Comparison of ENCODE assay signal across 1 cellular context in the genomic region with DNA sequence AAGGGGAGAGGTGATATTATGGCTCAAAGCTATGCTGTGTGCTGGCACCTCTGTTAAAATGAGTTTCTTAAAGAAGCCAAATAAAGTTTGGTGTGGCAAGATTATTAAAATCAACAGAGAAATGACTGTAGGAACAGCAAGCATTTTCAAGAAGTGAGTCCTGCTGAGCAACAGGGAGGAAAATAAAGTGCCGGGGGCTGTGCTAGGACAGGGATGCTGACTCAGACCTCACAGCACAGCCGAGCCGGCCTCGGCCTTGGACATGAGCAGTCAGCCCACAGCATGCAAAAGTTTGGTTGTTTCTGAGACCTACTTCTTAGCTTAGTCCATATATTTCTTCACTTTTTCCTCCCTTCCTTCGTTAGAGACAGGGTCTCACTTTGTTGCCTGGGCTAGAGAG.
TF ChIP-seq lines count a peak whose summit lies in the region.

No MANE protein-coding gene starts in this region.

TF ChIP-seq in SK-N-SH treated with all-trans-retinoic acid at 6 μM for 48 hours, 23 proteins besides CTCF, POLR2A, EP300 and RAD21 (continued from another document):
- no peak for TF ChIP-seq CREB5 (CRISPR knock-in tag; IDR thresholded peaks at IDR 0.05; ENCODE audit: low read depth)
- TF ChIP-seq, protein P1, sequence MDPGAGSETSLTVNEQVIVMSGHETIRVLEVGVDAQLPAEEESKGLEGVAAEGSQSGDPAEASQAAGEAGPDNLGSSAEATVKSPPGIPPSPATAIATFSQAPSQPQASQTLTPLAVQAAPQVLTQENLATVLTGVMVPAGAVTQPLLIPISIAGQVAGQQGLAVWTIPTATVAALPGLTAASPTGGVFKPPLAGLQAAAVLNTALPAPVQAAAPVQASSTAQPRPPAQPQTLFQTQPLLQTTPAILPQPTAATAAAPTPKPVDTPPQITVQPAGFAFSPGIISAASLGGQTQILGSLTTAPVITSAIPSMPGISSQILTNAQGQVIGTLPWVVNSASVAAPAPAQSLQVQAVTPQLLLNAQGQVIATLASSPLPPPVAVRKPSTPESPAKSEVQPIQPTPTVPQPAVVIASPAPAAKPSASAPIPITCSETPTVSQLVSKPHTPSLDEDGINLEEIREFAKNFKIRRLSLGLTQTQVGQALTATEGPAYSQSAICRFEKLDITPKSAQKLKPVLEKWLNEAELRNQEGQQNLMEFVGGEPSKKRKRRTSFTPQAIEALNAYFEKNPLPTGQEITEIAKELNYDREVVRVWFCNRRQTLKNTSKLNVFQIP (CRISPR knock-in tag; IDR thresholded peaks at IDR 0.05; ENCODE audit: borderline replicate concordance, low read depth): no peak
- TF ChIP-seq, protein P2, sequence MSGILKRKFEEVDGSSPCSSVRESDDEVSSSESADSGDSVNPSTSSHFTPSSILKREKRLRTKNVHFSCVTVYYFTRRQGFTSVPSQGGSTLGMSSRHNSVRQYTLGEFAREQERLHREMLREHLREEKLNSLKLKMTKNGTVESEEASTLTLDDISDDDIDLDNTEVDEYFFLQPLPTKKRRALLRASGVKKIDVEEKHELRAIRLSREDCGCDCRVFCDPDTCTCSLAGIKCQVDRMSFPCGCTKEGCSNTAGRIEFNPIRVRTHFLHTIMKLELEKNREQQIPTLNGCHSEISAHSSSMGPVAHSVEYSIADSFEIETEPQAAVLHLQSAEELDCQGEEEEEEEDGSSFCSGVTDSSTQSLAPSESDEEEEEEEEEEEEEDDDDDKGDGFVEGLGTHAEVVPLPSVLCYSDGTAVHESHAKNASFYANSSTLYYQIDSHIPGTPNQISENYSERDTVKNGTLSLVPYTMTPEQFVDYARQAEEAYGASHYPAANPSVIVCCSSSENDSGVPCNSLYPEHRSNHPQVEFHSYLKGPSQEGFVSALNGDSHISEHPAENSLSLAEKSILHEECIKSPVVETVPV (CRISPR knock-in tag; IDR thresholded peaks at IDR 0.05): no peak
- no peak for TF ChIP-seq RARB (CRISPR knock-in tag; IDR thresholded peaks at IDR 0.05)
- TF ChIP-seq ZFP30 (CRISPR knock-in tag; IDR thresholded peaks at IDR 0.05): no peak
- no peak for TF ChIP-seq OSR1 (CRISPR knock-in tag; IDR thresholded peaks at IDR 0.05)
- TF ChIP-seq ARNTL (CRISPR knock-in tag; IDR thresholded peaks at IDR 0.05; ENCODE audit: borderline replicate concordance, low read depth): no peak
- TF ChIP-seq TOX (CRISPR knock-in tag; IDR thresholded peaks at IDR 0.05; ENCODE audit: borderline replicate concordance): no peak
- TF ChIP-seq CSDC2 (CRISPR knock-in tag; IDR thresholded peaks at IDR 0.05): no peak
- TF ChIP-seq ISL1 (CRISPR knock-in tag; IDR thresholded peaks at IDR 0.05): no peak
